ENCODE assay signal across 8 cellular contexts in genomic region chr17:58513391-58513912, GRCh38.
DNase-seq lines count a peak whose midpoint lies in the region; TF ChIP-seq lines count a peak whose summit lies in the region.

No MANE protein-coding gene starts in this region.

- H3K27ac ChIP-seq in VCaP = peak overlapping the region; percentile 88; the same call in 1 of the 2 replicates

- no peak for TF ChIP-seq CTCF in VCaP (conservative IDR thresholded peaks at IDR 0.05)
- no peak for TF ChIP-seq CTCF in fibroblast of pulmonary artery (IDR thresholded peaks at IDR 0.05; ENCODE audit: low read length, missing control alignments)

- DNase-seq in DMS 273 (lab: John Stamatoyannopoulos, UW; ENCODE audit: unreplicated experiment) (peak; percentile 61), DMS 273 treated with DMSO at 0.1 percent for 48 hours (lab: John Stamatoyannopoulos, UW) (no peak), fibroblast of pulmonary artery (ENCODE audit: low read depth) (no peak), activated gamma-delta T cell (lab: John Stamatoyannopoulos, UW) (no peak), NCI-H2196 treated with DMSO at 0.1 percent for 48 hours (lab: John Stamatoyannopoulos, UW; ENCODE audit: unreplicated experiment) (no peak), SHP77 (lab: John Stamatoyannopoulos, UW) (no peak)
- DNase-seq in stimulated activated CD4-positive, alpha-beta T cell treated with anti-CD3 and anti-CD28 coated beads, Interleukin-2, amount 100 ng/mL, for 24 hours = peak; percentile 34 to 37

- H3K4me3 ChIP-seq in fibroblast of pulmonary artery (replicated peaks; ENCODE audit: low read depth, low read length) = peak overlapping the region; percentile 76

Comparison
In these comparisons a context has a peak if more than half of its experiments do, and no peak if none do; other contexts are left out.
1. DNase-seq: peak in DMS 273 (single experiment) and stimulated activated CD4-positive, alpha-beta T cell treated with anti-CD3 and anti-CD28 coated beads, Interleukin-2, amount 100 ng/mL, for 24 hours (2 of 2); none in DMS 273 treated with DMSO at 0.1 percent for 48 hours (single experiment), fibroblast of pulmonary artery (single experiment), activated gamma-delta T cell (single experiment), NCI-H2196 treated with DMSO at 0.1 percent for 48 hours (single experiment) and SHP77 (0 of 2).